Comparison of ENCODE assay signal across 25 cellular contexts in the genomic region with DNA sequence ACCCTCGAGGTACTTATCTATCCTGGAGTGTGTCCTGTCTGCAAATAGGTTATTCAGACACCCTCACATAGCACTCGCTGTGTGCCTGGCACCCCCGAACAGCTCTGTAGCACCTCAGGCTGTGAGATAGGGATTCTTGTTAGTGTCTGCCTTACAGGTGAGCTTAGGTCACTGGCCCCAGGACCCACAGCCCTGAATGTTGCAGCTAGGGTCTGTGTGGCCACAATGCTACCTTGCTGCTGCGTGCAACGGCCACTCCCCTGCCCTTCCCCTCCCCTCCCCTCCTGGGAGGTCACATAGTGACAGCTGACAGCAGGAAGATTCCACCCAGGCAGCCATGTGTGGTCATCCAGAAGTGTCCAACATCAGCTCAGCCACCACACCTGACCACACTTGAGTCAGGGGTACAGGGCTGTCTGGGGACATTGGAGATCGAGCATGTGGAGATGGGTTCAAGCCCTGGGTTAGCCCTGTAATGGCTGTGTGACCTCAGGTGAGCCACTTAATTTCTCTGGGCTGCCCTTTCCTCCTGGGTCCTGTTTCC.
DNase-seq lines count a peak whose midpoint lies in the region; ATAC-seq, FAIRE-seq and TF ChIP-seq lines count a peak whose summit lies in the region.
"Had no signal": no experiment of that assay in that cellular context is flagged by ENCODE, and none has a peak within 500 bp of the region (broad histone marks: within the 10 kb centered on the region; RNA-seq: fewer than 3 reads in every experiment).

No MANE protein-coding gene starts in this region.

- H3K14ac ChIP-seq in H1 (ENCODE audit: insufficient read length) (no peak overlapping the region), mesenchymal stem cell (ENCODE audit: low read length in 2 of 2) (no peak overlapping the region)

- H3K18ac ChIP-seq in H1 (ENCODE audit: extremely low read depth, low read length) (no peak overlapping the region), mesenchymal stem cell (ENCODE audit: low read depth in 1 of 2, low read length in 2 of 2) (no peak overlapping the region)

- H2BK5ac ChIP-seq in H1 (ENCODE audit: low read depth, low read length) (no peak overlapping the region), mesenchymal stem cell (ENCODE audit: low read depth, low read length, poor library complexity, severe bottlenecking) (no peak overlapping the region)

- no peaks in the 10 kb centered on the region for H3K27me3 ChIP-seq in SK-N-SH (ENCODE audit: insufficient read depth)
- no peaks in the 10 kb centered on the region for H3K27me3 ChIP-seq in H1 (replicated peaks in 1 of 4; ENCODE audit: control insufficient read depth in 3 of 4, extremely low read depth in 1 of 4, insufficient read depth in 3 of 4, low read length in 3 of 4)
- H3K27me3 ChIP-seq in mesenchymal stem cell (ENCODE audit: control insufficient read depth in 1 of 2, insufficient read depth in 1 of 2, low read length in 2 of 2), result peaks cover 31 to 41% of the 10 kb centered on the region in 2 experiments

- H3K79me2 ChIP-seq in SK-N-SH (ENCODE audit: insufficient read depth) (no peaks in the 10 kb centered on the region), H1 (ENCODE audit: control insufficient read depth in 1 of 2, insufficient read depth in 2 of 2, low read length in 2 of 2) (no peaks in the 10 kb centered on the region)

- H2BK12ac ChIP-seq in H1 (ENCODE audit: low read depth, low read length) (peak overlapping the region; percentile 62; the same call in 1 of the 2 replicates), mesenchymal stem cell (ENCODE audit: low read length in 2 of 2) (no peak overlapping the region)

- H2BK120ac ChIP-seq in H1 (replicated peaks; ENCODE audit: low read depth, low read length) (no peak overlapping the region), mesenchymal stem cell (ENCODE audit: low read depth, low read length) (no peak overlapping the region)

- H3K27ac Mint-ChIP-seq in osteocyte (ENCODE audit: unreplicated experiment), result no peak overlapping the region
- H3K27ac Mint-ChIP-seq: B cell; CD8-positive, alpha-beta T cell had no signal

- POLR2A ChIA-PET in SK-N-SH (lab: Yijun Ruan, JAX) (interaction anchor here (1.0 kb wide), 1 partner anchor 28 kb away, joined by 6 read pairs; no protein-coding TSS in a partner anchor), H1 (lab: Charles Lee; ENCODE audit: partially characterized antibody) (interaction anchor here (0.5 to 0.9 kb wide), 2 partner anchors 8 to 48 kb away, joined by 3 to 4 read pairs; no protein-coding TSS in a partner anchor)

- ATAC-seq in SK-N-SH treated with all-trans-retinoic acid at 6 μM for 48 hours (no peak), HG02763 (IDR thresholded peaks at IDR 0.05; ENCODE audit: unreplicated experiment) (no peak)
- ATAC-seq: CD8-positive, alpha-beta T cell; HCT116; PC-3 had no signal

- H3K9ac ChIP-seq in SK-N-SH (no peak overlapping the region), H1 (replicated peaks in 1 of 4; ENCODE audit: extremely low read depth in 1 of 4, low read depth in 3 of 4, low read length in 3 of 4) (no peak overlapping the region), mesenchymal stem cell (ENCODE audit: low read length) (no peak overlapping the region)

- no peak overlapping the region for H4K5ac ChIP-seq in H1 (ENCODE audit: insufficient read length, low read depth, low read length)

- DNase-seq in SK-N-SH (no peak), H1 (ENCODE audit: low read depth in 1 of 2, low spot score in 2 of 2) (no peak), mesenchymal stem cell (no peak), osteocyte (ENCODE audit: extremely low spot score, unreplicated experiment) (peak; percentile 64), NCI-H2107 (lab: John Stamatoyannopoulos, UW) (no peak), substantia nigra (lab: John Stamatoyannopoulos, UW) (no peak)
- DNase-seq: Caco-2; CD8-positive, alpha-beta T cell; GOT3; KBM-7; MV-4-11; NCI-H1105; NCI-H1436 treated with DMSO at 0.1 percent for 48 hours; NCI-H187 treated with DMSO at 0.1 percent for 48 hours; NCI-H524; NCI-H774; NK-92 treated with Interleukin-12 subunit alpha and Interleukin-12 subunit beta, amount 100 ng/mL, for 24 hours; PC-3 had no signal

- H2BK15ac ChIP-seq in H1 (ENCODE audit: low read length), result no peak overlapping the region
- no peak overlapping the region for H2BK15ac ChIP-seq in mesenchymal stem cell (ENCODE audit: low read depth, poor library complexity, severe bottlenecking)

- no peaks in the 10 kb centered on the region for H3K9me3 ChIP-seq in SK-N-SH
- H3K9me3 ChIP-seq in H1 (ENCODE audit: insufficient read depth in 2 of 2, low read depth in 1 of 2, low read length in 1 of 2), result no peaks in the 10 kb centered on the region
- H3K9me3 ChIP-seq in mesenchymal stem cell (ENCODE audit: control insufficient read depth, low read length), result no peaks in the 10 kb centered on the region
- H3K9me3 ChIP-seq: Caco-2 had no signal

- H3K56ac ChIP-seq in H1 (replicated peaks; ENCODE audit: insufficient read length, low read depth, low read length), result no peak overlapping the region

- peak overlapping the region; percentile 40; the same call in 1 of the 2 replicates for H2BK20ac ChIP-seq in H1 (ENCODE audit: low read length)

- TF ChIP-seq RAD21 in SK-N-SH (IDR thresholded peaks at IDR 0.05; ENCODE audit: low read length) (no peak), H1 (IDR thresholded peaks at IDR 0.05 in 1 of 2, conservative IDR thresholded peaks at IDR 0.05 in 1 of 2; ENCODE audit: low read depth in 2 of 2, low read length in 2 of 2) (no peak)

- no peak overlapping the region for H2AFZ ChIP-seq in SK-N-SH (ENCODE audit: low read depth)
- H2AFZ ChIP-seq in H1 (ENCODE audit: low read length), result no peak overlapping the region
- no peak overlapping the region for H2AFZ ChIP-seq in mesenchymal stem cell (ENCODE audit: low read depth, low read length)

- CTCF ChIA-PET in SK-N-SH (lab: Yijun Ruan, JAX) (interaction anchor here (0.6 to 1.6 kb wide), 6 partner anchors 23 to 595 kb away, joined by 3 to 6 read pairs (median 3); no protein-coding TSS in a partner anchor), H1 (lab: Charles Lee; ENCODE audit: partially characterized antibody) (interaction anchor here (0.6 to 2.7 kb wide), 12 partner anchors 10 to 428 kb away, joined by 3 to 13 read pairs (median 3); a partner anchor contains a TSS)

- H4K91ac ChIP-seq in H1 (replicated peaks; ENCODE audit: insufficient read length, low read length) (peak overlapping the region; percentile 5), mesenchymal stem cell (ENCODE audit: low read length) (peak overlapping the region; percentile 59)

- H3K4ac ChIP-seq in H1 (replicated peaks; ENCODE audit: insufficient read length, low read depth, low read length) (no peak overlapping the region), mesenchymal stem cell (ENCODE audit: low read depth in 1 of 2, low read length in 2 of 2) (no peak overlapping the region)

- TF ChIP-seq CTCF in SK-N-SH (IDR thresholded peaks at IDR 0.05) (no peak), H1 (IDR thresholded peaks at IDR 0.05; ENCODE audit: control extremely low read depth in 1 of 3, insufficient read depth in 1 of 3, low read depth in 1 of 3, low read length in 3 of 3) (no peak), osteocyte (IDR thresholded peaks at IDR 0.05) (no peak)

- H3K27me3 Mint-ChIP-seq in osteocyte (ENCODE audit: unreplicated experiment), result peaks cover 2% of the 10 kb centered on the region

- H3F3A ChIP-seq in SK-N-SH (replicated peaks; ENCODE audit: insufficient read depth), result no peaks in the 10 kb centered on the region

- no peaks in the 10 kb centered on the region for H3K23me2 ChIP-seq in H1 (ENCODE audit: low read depth, low read length)

- H3K9me2 ChIP-seq in SK-N-SH, result no peaks in the 10 kb centered on the region

- no peaks in the 10 kb centered on the region for H3K4me1 Mint-ChIP-seq in osteocyte (ENCODE audit: unreplicated experiment)
- H3K4me1 Mint-ChIP-seq: B cell had no signal

- H4K20me1 ChIP-seq in SK-N-SH (ENCODE audit: insufficient read depth) (no peaks in the 10 kb centered on the region), H1 (replicated peaks in 1 of 2; ENCODE audit: control insufficient read depth in 1 of 2, insufficient read depth in 2 of 2, low read length in 2 of 2) (no peaks in the 10 kb centered on the region)

- H3K36me3 Mint-ChIP-seq in osteocyte (ENCODE audit: unreplicated experiment), result no peaks in the 10 kb centered on the region
- H3K36me3 Mint-ChIP-seq: CD8-positive, alpha-beta T cell had no signal

- H4K8ac ChIP-seq in H1 (ENCODE audit: extremely low read depth, insufficient read depth, low read length) (no peak overlapping the region), mesenchymal stem cell (ENCODE audit: low read length) (no peak overlapping the region)

- FAIRE-seq in H1 (lab: Jason Lieb, UNC), result no peak
- FAIRE-seq: G401.6 had no signal

- H2AK5ac ChIP-seq in H1 (ENCODE audit: low read depth, low read length) (no peak overlapping the region), mesenchymal stem cell (ENCODE audit: low read length, severe bottlenecking) (no peak overlapping the region)

- 13% methylated on average over 3 of the region's 6 CpGs for WGBS in SK-N-SH (ENCODE audit: low lambda C conversion rate)
- 85% methylated on average over 6 of the region's 6 CpGs; no CpG with 5 or more reads in 1 of the 2 experiments for WGBS in H1 (ENCODE audit: extremely low coverage in 1 of 2, insufficient coverage in 1 of 2, insufficient read length in 1 of 2, insufficient replicate concordance in 2 of 2, low coverage in 1 of 2, low lambda C conversion rate in 2 of 2, missing lambda C conversion rate in 1 of 2), 2 experiments
- 72% methylated on average over 6 of the region's 6 CpGs for WGBS in mesenchymal stem cell

- no peak overlapping the region for H3K4me3 Mint-ChIP-seq in osteocyte (ENCODE audit: unreplicated experiment)
- H3K4me3 Mint-ChIP-seq: B cell; CD8-positive, alpha-beta T cell had no signal

- TF ChIP-seq EP300 in SK-N-SH (IDR thresholded peaks at IDR 0.05; ENCODE audit: borderline replicate concordance in 1 of 2, low read depth in 1 of 2, low read length in 1 of 2) (no peak), H1 (IDR thresholded peaks at IDR 0.05; ENCODE audit: borderline replicate concordance in 1 of 2, low read depth in 2 of 2, low read length in 2 of 2) (no peak)

- H3K4me3 ChIP-seq in SK-N-SH (ENCODE audit: low read depth in 2 of 2, low read length in 1 of 2), result no peak overlapping the region
- no peak overlapping the region for H3K4me3 ChIP-seq in H1 (ENCODE audit: extremely low read depth in 1 of 4, insufficient read depth in 2 of 4, low read depth in 3 of 4, low read length in 4 of 4)
- no peak overlapping the region for H3K4me3 ChIP-seq in mesenchymal stem cell (ENCODE audit: insufficient read depth in 1 of 2, low read depth in 1 of 2, low read length in 2 of 2)

- H3K79me1 ChIP-seq in H1 (ENCODE audit: low read depth, low read length) (no peaks in the 10 kb centered on the region), mesenchymal stem cell (replicated peaks; ENCODE audit: low read length, poor library complexity, severe bottlenecking) (no peaks in the 10 kb centered on the region)

- no peak overlapping the region for H3K4me2 ChIP-seq in SK-N-SH
- H3K4me2 ChIP-seq in H1 (ENCODE audit: insufficient read depth in 1 of 2, low read depth in 2 of 2, low read length in 2 of 2), result no peak overlapping the region
- no peak overlapping the region for H3K4me2 ChIP-seq in mesenchymal stem cell (ENCODE audit: low read length, poor library complexity, severe bottlenecking)

- H3K9me3 Mint-ChIP-seq in osteocyte (ENCODE audit: unreplicated experiment), result no peaks in the 10 kb centered on the region
- H3K9me3 Mint-ChIP-seq: CD8-positive, alpha-beta T cell had no signal

- H3K27ac ChIP-seq in SK-N-SH (ENCODE audit: low read depth in 2 of 2, low read length in 1 of 2) (peak overlapping the region in 1 of 2 experiments; percentile 19; a peak in 1 of 4 replicates), H1 (ENCODE audit: low read depth, low read length) (no peak overlapping the region), mesenchymal stem cell (ENCODE audit: low read length, poor library complexity, severe bottlenecking) (no peak overlapping the region), substantia nigra (ENCODE audit: low read depth, low read length, poor library complexity, severe bottlenecking) (no peak overlapping the region)
- H3K27ac ChIP-seq: 22Rv1, C4-2B had no signal

- no peak overlapping the region for H3K23ac ChIP-seq in H1 (ENCODE audit: insufficient read length)
- H3K23ac ChIP-seq in mesenchymal stem cell (ENCODE audit: low read length in 2 of 2), result no peak overlapping the region

- H3K4me1 ChIP-seq in SK-N-SH (ENCODE audit: control insufficient read depth in 1 of 2, insufficient read depth in 2 of 2, low read depth in 1 of 2, low read length in 1 of 2) (peaks cover 0 to 63% of the 10 kb centered on the region in 2 experiments; a peak in 2 of 4 replicates), H1 (replicated peaks in 1 of 4; ENCODE audit: control insufficient read depth in 3 of 4, insufficient read depth in 4 of 4, low read length in 3 of 4) (peaks cover 0 to 14% (median 8%) of the 10 kb centered on the region in 4 experiments; a peak in 6 of 7 replicates), mesenchymal stem cell (ENCODE audit: control insufficient read depth, insufficient read depth, low read depth, low read length) (peaks cover 2% of the 10 kb centered on the region)
- H3K4me1 ChIP-seq: Caco-2 had no signal

- TF ChIP-seq POLR2A in H1 (IDR thresholded peaks at IDR 0.05; ENCODE audit: control extremely low read depth in 1 of 2, low read depth in 2 of 2, low read length in 2 of 2), result no peak

- H3K36me3 ChIP-seq in SK-N-SH (replicated peaks in 1 of 2; ENCODE audit: control insufficient read depth in 1 of 2, insufficient read depth in 2 of 2, low read length in 1 of 2), result no peaks in the 10 kb centered on the region
- H3K36me3 ChIP-seq in H1 (ENCODE audit: control insufficient read depth in 2 of 4, insufficient read depth in 4 of 4, low read length in 3 of 4), result no peaks in the 10 kb centered on the region
- no peaks in the 10 kb centered on the region for H3K36me3 ChIP-seq in mesenchymal stem cell (ENCODE audit: control insufficient read depth in 1 of 2, insufficient read depth in 2 of 2, low read depth in 1 of 2, low read length in 2 of 2)
